Comparison of ENCODE assay signal across 1 cellular context in genomic region chr2:207226671-207227061, GRCh38.
TF ChIP-seq lines count a peak whose summit lies in the region.

No MANE protein-coding gene starts in this region.

TF ChIP-seq in GM12878, 131 proteins besides CTCF, POLR2A, EP300 and RAD21 (continued from another document):
- TF ChIP-seq BCLAF1 (IDR thresholded peaks at IDR 0.05) (no peak), RUNX3 (IDR thresholded peaks at IDR 0.05; ENCODE audit: low read length) (peak; percentile 84), JUNB (IDR thresholded peaks at IDR 0.05) (0 out of 2 replicates have a peak, but pooled peaks have one; percentile 19)
